ENCODE assay signal across 1 cellular context in genomic region chr22:39528681-39529486, GRCh38.
TF ChIP-seq lines count a peak whose summit lies in the region.

No MANE protein-coding gene starts in this region.

TF ChIP-seq in K562, 482 proteins besides CTCF, POLR2A, EP300 and RAD21 (continued from another document and continues in another):
- TF ChIP-seq NELFE (IDR thresholded peaks at IDR 0.05; ENCODE audit: insufficient read depth, insufficient read length) (no peak), NR2C1 (IDR thresholded peaks at IDR 0.05) (no peak), NR2C1 (tag; IDR thresholded peaks at IDR 0.05) (no peak), HDAC3 (IDR thresholded peaks at IDR 0.05; ENCODE audit: borderline replicate concordance, partially characterized antibody) (peak; percentile 88), KDM1A (IDR thresholded peaks at IDR 0.05) (no peak), ZNF436 (CRISPR knock-in tag; IDR thresholded peaks at IDR 0.05) (no peak), C11orf30 (IDR thresholded peaks at IDR 0.05; ENCODE audit: low read depth) (no peak), SMAD1 (IDR thresholded peaks at IDR 0.05; ENCODE audit: low read depth, low read length, partially characterized antibody) (no peak), SLC30A9 (CRISPR knock-in tag; IDR thresholded peaks at IDR 0.05) (no peak), GATAD2A (IDR thresholded peaks at IDR 0.05) (no peak), WHSC1 (IDR thresholded peaks at IDR 0.05; ENCODE audit: low read length) (no peak), DNMT1 (IDR thresholded peaks at IDR 0.05) (no peak), CCAR2 (IDR thresholded peaks at IDR 0.05; ENCODE audit: low read depth, low read length) (no peak), MCM5 (IDR thresholded peaks at IDR 0.05; ENCODE audit: low read depth) (no peak), DLX4 (CRISPR knock-in tag; IDR thresholded peaks at IDR 0.05) (no peak), RBM14 (IDR thresholded peaks at IDR 0.05; ENCODE audit: borderline replicate concordance, insufficient read depth, low read depth, low read length) (0 out of 2 replicates have a peak, but pooled peaks have one; percentile 43), KLF10 (CRISPR knock-in tag; IDR thresholded peaks at IDR 0.05) (no peak), POLR2H (tag; IDR thresholded peaks at IDR 0.05; ENCODE audit: low read depth) (no peak), FOXA1 (IDR thresholded peaks at IDR 0.05; ENCODE audit: borderline replicate concordance) (no peak), ZBTB11 (CRISPR knock-in tag; IDR thresholded peaks at IDR 0.05) (no peak), ARHGAP35 (IDR thresholded peaks at IDR 0.05; ENCODE audit: partially characterized antibody) (no peak), CREB5 (CRISPR knock-in tag; IDR thresholded peaks at IDR 0.05) (no peak), POLR2G (IDR thresholded peaks at IDR 0.05; ENCODE audit: low read depth, low read length) (peak; percentile 83), GTF2B (IDR thresholded peaks at IDR 0.05; ENCODE audit: extremely low read depth, insufficient read length) (no peak), HMG20B (CRISPR knock-in tag; IDR thresholded peaks at IDR 0.05) (no peak), ZC3H11A (IDR thresholded peaks at IDR 0.05; ENCODE audit: low read depth, low read length) (no peak), GABPB1 (CRISPR knock-in tag; IDR thresholded peaks at IDR 0.05) (peak; percentile 84), HNRNPH1 (optimal IDR thresholded peaks at IDR 0.05; ENCODE audit: low read depth, low read length) (no peak), ZBED1 (IDR thresholded peaks at IDR 0.05) (no peak), ELF2 (CRISPR knock-in tag; IDR thresholded peaks at IDR 0.05) (no peak), GATAD2B (IDR thresholded peaks at IDR 0.05; ENCODE audit: borderline replicate concordance) (peak; percentile 77; the same call in 1 of the 2 replicates), ZBTB17 (CRISPR knock-in tag; IDR thresholded peaks at IDR 0.05) (0 out of 2 replicates have a peak, but pooled peaks have one; percentile 44), HDAC2 (IDR thresholded peaks at IDR 0.05) (no peak), ZNF77 (CRISPR knock-in tag; IDR thresholded peaks at IDR 0.05) (no peak), KLF13 (tag; IDR thresholded peaks at IDR 0.05; ENCODE audit: borderline replicate concordance, low read depth) (no peak), PHF21A (IDR thresholded peaks at IDR 0.05; ENCODE audit: borderline replicate concordance, low read depth) (no peak), ZNF507 (tag; conservative IDR thresholded peaks at IDR 0.05) (no peak), ZC3H8 (IDR thresholded peaks at IDR 0.05) (no peak), SMARCA4 (IDR thresholded peaks at IDR 0.05) (no peak), ZNF253 (CRISPR knock-in tag; conservative IDR thresholded peaks at IDR 0.05) (no peak), HOXB6 (CRISPR knock-in tag; IDR thresholded peaks at IDR 0.05; ENCODE audit: borderline replicate concordance) (no peak), HDAC1 (IDR thresholded peaks at IDR 0.05) (no peak), ZNF551 (CRISPR knock-in tag; IDR thresholded peaks at IDR 0.05) (no peak), FOXJ2 (tag; IDR thresholded peaks at IDR 0.05) (no peak), ATF7 (IDR thresholded peaks at IDR 0.05) (peak; percentile 38; the same call in 1 of the 2 replicates), NONO (IDR thresholded peaks at IDR 0.05; ENCODE audit: low read depth in 2 of 2, low read length in 1 of 2) (peak in 1 of 2 experiments; percentile 82; a peak in 2 of 4 replicates), ZNF76 (CRISPR knock-in tag; IDR thresholded peaks at IDR 0.05; ENCODE audit: borderline replicate concordance) (0 out of 2 replicates have a peak, but pooled peaks have one; percentile 26), ZBTB9 (CRISPR knock-in tag; IDR thresholded peaks at IDR 0.05) (no peak), FOXK2 (conservative IDR thresholded peaks at IDR 0.05 in 1 of 2, IDR thresholded peaks at IDR 0.05 in 1 of 2; ENCODE audit: low read depth in 2 of 2) (no peak), RBM25 (IDR thresholded peaks at IDR 0.05; ENCODE audit: low read depth, low read length, severe bottlenecking) (no peak), SNRNP70 (optimal IDR thresholded peaks at IDR 0.05; ENCODE audit: low read depth, low read length) (no peak), CTBP1 (IDR thresholded peaks at IDR 0.05; ENCODE audit: borderline replicate concordance) (peak; percentile 68; the same call in 1 of the 2 replicates), JUND (IDR thresholded peaks at IDR 0.05; ENCODE audit: borderline replicate concordance, low read depth, low read length) (peak; percentile 67; the same call in 1 of the 2 replicates), JUND (tag; IDR thresholded peaks at IDR 0.05; ENCODE audit: borderline replicate concordance, low read depth, low read length) (no peak; the same call in 2 of the 3 replicates), ZBTB34 (CRISPR knock-in tag; IDR thresholded peaks at IDR 0.05) (no peak), HMGN3 (IDR thresholded peaks at IDR 0.05; ENCODE audit: borderline replicate concordance, extremely low read depth, insufficient read length, low read depth, low read length) (peak; percentile 47), ILF3 (IDR thresholded peaks at IDR 0.05; ENCODE audit: borderline replicate concordance) (no peak)
- TF ChIP-seq, protein P1, sequence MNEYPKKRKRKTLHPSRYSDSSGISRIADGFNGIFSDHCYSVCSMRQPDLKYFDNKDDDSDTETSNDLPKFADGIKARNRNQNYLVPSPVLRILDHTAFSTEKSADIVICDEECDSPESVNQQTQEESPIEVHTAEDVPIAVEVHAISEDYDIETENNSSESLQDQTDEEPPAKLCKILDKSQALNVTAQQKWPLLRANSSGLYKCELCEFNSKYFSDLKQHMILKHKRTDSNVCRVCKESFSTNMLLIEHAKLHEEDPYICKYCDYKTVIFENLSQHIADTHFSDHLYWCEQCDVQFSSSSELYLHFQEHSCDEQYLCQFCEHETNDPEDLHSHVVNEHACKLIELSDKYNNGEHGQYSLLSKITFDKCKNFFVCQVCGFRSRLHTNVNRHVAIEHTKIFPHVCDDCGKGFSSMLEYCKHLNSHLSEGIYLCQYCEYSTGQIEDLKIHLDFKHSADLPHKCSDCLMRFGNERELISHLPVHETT (CRISPR knock-in tag; conservative IDR thresholded peaks at IDR 0.05 in 1 of 2, IDR thresholded peaks at IDR 0.05 in 1 of 2), result no peak
- TF ChIP-seq, protein P2, sequence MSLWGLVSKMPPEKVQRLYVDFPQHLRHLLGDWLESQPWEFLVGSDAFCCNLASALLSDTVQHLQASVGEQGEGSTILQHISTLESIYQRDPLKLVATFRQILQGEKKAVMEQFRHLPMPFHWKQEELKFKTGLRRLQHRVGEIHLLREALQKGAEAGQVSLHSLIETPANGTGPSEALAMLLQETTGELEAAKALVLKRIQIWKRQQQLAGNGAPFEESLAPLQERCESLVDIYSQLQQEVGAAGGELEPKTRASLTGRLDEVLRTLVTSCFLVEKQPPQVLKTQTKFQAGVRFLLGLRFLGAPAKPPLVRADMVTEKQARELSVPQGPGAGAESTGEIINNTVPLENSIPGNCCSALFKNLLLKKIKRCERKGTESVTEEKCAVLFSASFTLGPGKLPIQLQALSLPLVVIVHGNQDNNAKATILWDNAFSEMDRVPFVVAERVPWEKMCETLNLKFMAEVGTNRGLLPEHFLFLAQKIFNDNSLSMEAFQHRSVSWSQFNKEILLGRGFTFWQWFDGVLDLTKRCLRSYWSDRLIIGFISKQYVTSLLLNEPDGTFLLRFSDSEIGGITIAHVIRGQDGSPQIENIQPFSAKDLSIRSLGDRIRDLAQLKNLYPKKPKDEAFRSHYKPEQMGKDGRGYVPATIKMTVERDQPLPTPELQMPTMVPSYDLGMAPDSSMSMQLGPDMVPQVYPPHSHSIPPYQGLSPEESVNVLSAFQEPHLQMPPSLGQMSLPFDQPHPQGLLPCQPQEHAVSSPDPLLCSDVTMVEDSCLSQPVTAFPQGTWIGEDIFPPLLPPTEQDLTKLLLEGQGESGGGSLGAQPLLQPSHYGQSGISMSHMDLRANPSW (CRISPR knock-in tag; IDR thresholded peaks at IDR 0.05), result no peak
- TF ChIP-seq, protein P3, sequence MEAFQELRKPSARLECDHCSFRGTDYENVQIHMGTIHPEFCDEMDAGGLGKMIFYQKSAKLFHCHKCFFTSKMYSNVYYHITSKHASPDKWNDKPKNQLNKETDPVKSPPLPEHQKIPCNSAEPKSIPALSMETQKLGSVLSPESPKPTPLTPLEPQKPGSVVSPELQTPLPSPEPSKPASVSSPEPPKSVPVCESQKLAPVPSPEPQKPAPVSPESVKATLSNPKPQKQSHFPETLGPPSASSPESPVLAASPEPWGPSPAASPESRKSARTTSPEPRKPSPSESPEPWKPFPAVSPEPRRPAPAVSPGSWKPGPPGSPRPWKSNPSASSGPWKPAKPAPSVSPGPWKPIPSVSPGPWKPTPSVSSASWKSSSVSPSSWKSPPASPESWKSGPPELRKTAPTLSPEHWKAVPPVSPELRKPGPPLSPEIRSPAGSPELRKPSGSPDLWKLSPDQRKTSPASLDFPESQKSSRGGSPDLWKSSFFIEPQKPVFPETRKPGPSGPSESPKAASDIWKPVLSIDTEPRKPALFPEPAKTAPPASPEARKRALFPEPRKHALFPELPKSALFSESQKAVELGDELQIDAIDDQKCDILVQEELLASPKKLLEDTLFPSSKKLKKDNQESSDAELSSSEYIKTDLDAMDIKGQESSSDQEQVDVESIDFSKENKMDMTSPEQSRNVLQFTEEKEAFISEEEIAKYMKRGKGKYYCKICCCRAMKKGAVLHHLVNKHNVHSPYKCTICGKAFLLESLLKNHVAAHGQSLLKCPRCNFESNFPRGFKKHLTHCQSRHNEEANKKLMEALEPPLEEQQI (IDR thresholded peaks at IDR 0.05), result no peak
- TF ChIP-seq, protein P4, sequence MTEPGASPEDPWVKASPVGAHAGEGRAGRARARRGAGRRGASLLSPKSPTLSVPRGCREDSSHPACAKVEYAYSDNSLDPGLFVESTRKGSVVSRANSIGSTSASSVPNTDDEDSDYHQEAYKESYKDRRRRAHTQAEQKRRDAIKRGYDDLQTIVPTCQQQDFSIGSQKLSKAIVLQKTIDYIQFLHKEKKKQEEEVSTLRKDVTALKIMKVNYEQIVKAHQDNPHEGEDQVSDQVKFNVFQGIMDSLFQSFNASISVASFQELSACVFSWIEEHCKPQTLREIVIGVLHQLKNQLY (CRISPR knock-in tag; conservative IDR thresholded peaks at IDR 0.05), result no peak
